ENCODE assay signal across 20 cellular contexts in genomic region chr7:22325671-22326070, GRCh38. TPM values are rescaled to one million over a fixed set of nuclear protein-coding genes. Genes with fewer than 3 reads are reported as not detected.
A peak's percentile ranks its signal among the peaks of the same experiment; 100 is the strongest.
DNase-seq lines count a peak whose midpoint lies in the region; ATAC-seq, FAIRE-seq and TF ChIP-seq lines count a peak whose summit lies in the region.
"Had no signal": no experiment of that assay in that cellular context is flagged by ENCODE, and none has a peak within 500 bp of the region (broad histone marks: within the 10 kb centered on the region; RNA-seq: fewer than 3 reads in every experiment).

No MANE protein-coding gene starts in this region.

- H4K20me1 ChIP-seq in Karpas-422 (ENCODE audit: insufficient read depth, low read depth, low read length) = peaks cover under 1% of the 10 kb centered on the region; the same call in 1 of the 2 replicates

- H2AFZ ChIP-seq in Karpas-422 (ENCODE audit: low read length) = no peak overlapping the region
- H2AFZ ChIP-seq: PC-9 had no signal

- TF ChIP-seq CTCF in kidney (IDR thresholded peaks at IDR 0.05; ENCODE audit: borderline replicate concordance, extremely low read depth, insufficient read depth) = no peak

- H3K4me1 ChIP-seq in Karpas-422 (ENCODE audit: low read length) = peaks cover 87% of the 10 kb centered on the region
- no peaks in the 10 kb centered on the region for H3K4me1 ChIP-seq in kidney (ENCODE audit: control insufficient read depth in 1 of 2, insufficient read depth in 1 of 2, low read depth in 1 of 2, low read length in 2 of 2)
- H3K4me1 ChIP-seq: SJCRH30 had no signal

- no peaks in the 10 kb centered on the region for H3K9me2 ChIP-seq in Karpas-422 (replicated peaks; ENCODE audit: insufficient read depth, low read length)

- no peaks in the 10 kb centered on the region for H3K27me3 ChIP-seq in Karpas-422 (ENCODE audit: low read length)

- peak overlapping the region; percentile 36 for H3K4me2 ChIP-seq in Karpas-422 (ENCODE audit: low read depth, low read length, poor library complexity, severe bottlenecking)
- H3K4me2 ChIP-seq: PC-9 had no signal

- intact Hi-C loops in kidney (cut with DNase I) = no loop called here

- DNase-seq in NCI-H1417 (lab: John Stamatoyannopoulos, UW) = peak in 2 of 3 experiments; percentile 34 to 79
- no peak for DNase-seq in NCI-H1417 treated with DMSO at 0.1 percent for 48 hours (lab: John Stamatoyannopoulos, UW)
- no peak for DNase-seq in Karpas-422
- peak; percentile 78 for DNase-seq in NCI-H748 treated with DMSO at 0.1 percent for 48 hours (lab: John Stamatoyannopoulos, UW)
- DNase-seq in left kidney (ENCODE audit: low read depth, low spot score) = peak; percentile 18
- no peak for DNase-seq in kidney
- DNase-seq in RKO (ENCODE audit: low spot score) = no peak
- DNase-seq: 8988T; CD4-positive, CD25-positive, alpha-beta regulatory T cell; COR-L47; HFFc6; KG1; NCI-H1694; NCI-H446; NCI-H526 treated with DMSO at 0.1 percent for 48 hours; PC-9; SJCRH30; T-helper 17 cell had no signal

- no peak for FAIRE-seq in kidney (lab: Jason Lieb, UNC)
- FAIRE-seq: GM18507 had no signal

- no peaks in the 10 kb centered on the region for H3K36me3 ChIP-seq in Karpas-422 (ENCODE audit: insufficient read depth, low read length)
- no peaks in the 10 kb centered on the region for H3K36me3 ChIP-seq in kidney (ENCODE audit: control insufficient read depth in 1 of 2, insufficient read depth in 2 of 2, low read length in 2 of 2)
- H3K36me3 ChIP-seq: SJCRH30 had no signal

- no peak for ATAC-seq in GM21526 (IDR thresholded peaks at IDR 0.05; ENCODE audit: low FRiP score, unreplicated experiment)
- ATAC-seq: T-helper 17 cell had no signal

- H3K9ac ChIP-seq in Karpas-422 (ENCODE audit: low read length) (no peak overlapping the region), kidney (ENCODE audit: low read length in 2 of 2) (no peak overlapping the region)

- peaks cover 100% of the 10 kb centered on the region for H3K79me2 ChIP-seq in Karpas-422 (ENCODE audit: low read length)

- H3K27ac ChIP-seq in Karpas-422 (ENCODE audit: low read length) (peak overlapping the region; percentile 56), kidney (ENCODE audit: low read depth in 2 of 2, low read length in 2 of 2) (no peak overlapping the region)
- H3K27ac ChIP-seq: PC-9, SJCRH30 had no signal

- H3K4me3 ChIP-seq in Karpas-422 (ENCODE audit: low read length) = no peak overlapping the region
- no peak overlapping the region for H3K4me3 ChIP-seq in kidney (ENCODE audit: low read length in 2 of 2)
- H3K4me3 ChIP-seq: PC-9, SJCRH30 had no signal

- H3K9me3 ChIP-seq in Karpas-422 (ENCODE audit: low read length) = no peaks in the 10 kb centered on the region
- no peaks in the 10 kb centered on the region for H3K9me3 ChIP-seq in kidney (ENCODE audit: control insufficient read depth in 1 of 2, low read length in 2 of 2)
- H3K9me3 ChIP-seq: SJCRH30 had no signal

RNA-seq across cellular contexts. Expression of gene RAPGEF5, which starts 31.3 kb away (rescaled TPM):
- 80.1 and 81.6 TPM in 2 replicates for total RNA-seq in Karpas-422 (2014; rRNA removed; shearing (Covaris generic); ENCODE audit: low replicate concordance)
- 67.8 TPM for total RNA-seq in kidney
- 3.9 TPM for polyA plus RNA-seq in kidney (ENCODE audit: insufficient read depth, low read depth, low replicate concordance)
- total RNA-seq: CD4-positive, CD25-positive, alpha-beta regulatory T cell had no signal
- polyA plus RNA-seq: CD4-positive, CD25-positive, alpha-beta regulatory T cell had no signal

Comparison
In these comparisons a context has a peak if more than half of its experiments do, and no peak if none do; other contexts are left out.
1. DNase-seq: peak in NCI-H1417 (2 of 3), NCI-H748 treated with DMSO at 0.1 percent for 48 hours (single experiment) and left kidney (single experiment); none in NCI-H1417 treated with DMSO at 0.1 percent for 48 hours (single experiment), Karpas-422 (single experiment), kidney (single experiment) and RKO (single experiment).